ENCODE assay signal across 9 cellular contexts in the genomic region with DNA sequence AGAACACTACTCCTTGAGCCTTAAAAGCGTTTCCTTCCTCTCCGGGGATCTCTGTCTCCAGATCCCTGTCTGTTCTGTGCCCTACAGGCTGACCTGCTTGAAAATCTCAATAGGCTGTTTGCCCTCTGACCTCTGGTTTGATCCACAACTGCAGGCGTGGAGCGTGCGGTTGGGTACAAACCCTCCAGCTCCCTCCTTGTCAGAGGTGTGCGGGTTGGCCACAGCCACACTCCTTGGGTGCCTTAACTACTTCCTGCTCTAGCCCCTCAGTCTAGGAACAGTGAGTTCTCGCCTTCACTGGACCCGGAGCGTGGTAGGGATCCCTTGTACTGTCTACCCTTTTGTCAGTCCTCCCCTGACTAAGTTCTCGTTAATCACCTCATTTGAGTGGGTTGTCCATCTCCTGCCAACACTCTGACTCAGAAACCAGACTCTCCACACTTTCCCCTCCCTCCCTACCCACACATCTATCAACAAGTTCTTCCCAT. TPM values are rescaled to one million over a fixed set of nuclear protein-coding genes. Genes with fewer than 3 reads are reported as not detected.
A peak's percentile ranks its signal among the peaks of the same experiment; 100 is the strongest.
DNase-seq lines count a peak whose midpoint lies in the region; ATAC-seq and TF ChIP-seq lines count a peak whose summit lies in the region.
"Had no signal": no experiment of that assay in that cellular context is flagged by ENCODE, and none has a peak within 500 bp of the region (broad histone marks: within the 10 kb centered on the region; RNA-seq: fewer than 3 reads in every experiment).

No MANE protein-coding gene starts in this region.

- no peaks in the 10 kb centered on the region for H3K9me3 ChIP-seq in spleen
- H3K9me3 ChIP-seq in WERI-Rb-1 (ENCODE audit: severe bottlenecking) = no peaks in the 10 kb centered on the region

- intact Hi-C loops in spleen (cut with DNase I; ENCODE audit: low total_unique reads) = no loop called here

- ATAC-seq in HG02623 (IDR thresholded peaks at IDR 0.05; ENCODE audit: unreplicated experiment) = no peak

- H3K4me1 ChIP-seq in spleen = peaks cover 19 to 68% (median 36%) of the 10 kb centered on the region in 6 donors

- peaks cover 0 to 4% (median 0%) of the 10 kb centered on the region in 6 donors for H3K36me3 ChIP-seq in spleen
- H3K36me3 ChIP-seq in WERI-Rb-1 = no peaks in the 10 kb centered on the region

- TF ChIP-seq CTCF in spleen (IDR thresholded peaks at IDR 0.05 in 8 of 11, conservative IDR thresholded peaks at IDR 0.05 in 3 of 11) = no peak
- TF ChIP-seq CTCF in WERI-Rb-1 (IDR thresholded peaks at IDR 0.05; ENCODE audit: low read depth, low read length) = no peak

- H3K4me3 ChIP-seq in spleen (peak overlapping the region in 1 of 8 donors; percentile 2), WERI-Rb-1 (ENCODE audit: low read depth, low read length) (no peak overlapping the region)

- H3K27me3 ChIP-seq in spleen (replicated peaks in 1 of 7) (peaks cover 0 to 50% (median 0%) of the 10 kb centered on the region in 7 donors), WERI-Rb-1 (ENCODE audit: insufficient read depth, low read depth, severe bottlenecking) (peaks cover 8% of the 10 kb centered on the region)

- TF ChIP-seq POLR2A in spleen (IDR thresholded peaks at IDR 0.05) = no peak

- peak overlapping the region in 6 of 8 donors; percentile 20 to 63 (median 48) for H3K27ac ChIP-seq in spleen
- H3K27ac ChIP-seq in WERI-Rb-1 = no peak overlapping the region

- WGBS in spleen, 5 donors = 29 to 55% (median 41%) methylated on average over 10 of the region's 10 CpGs

- peak; percentile 73 for DNase-seq in HCEC 1CT
- DNase-seq in astrocyte of the hippocampus (ENCODE audit: low read depth, low spot score) = peak; percentile 37
- DNase-seq in inferior parietal cortex (ENCODE audit: extremely low spot score) = peak; percentile 30
- DNase-seq in spleen = no peak
- DNase-seq in activated CD4-positive, CD25-positive, alpha-beta regulatory T cell treated with anti-CD3 and anti-CD28 coated beads, Interleukin-2, amount 50 U/mL, for 72 hours = no peak
- no peak for DNase-seq in WERI-Rb-1
- DNase-seq in globus pallidus (ENCODE audit: low spot score) = no peak

RNA-seq across cellular contexts. Expression of gene CMKLR1, which starts 33.1 kb away (rescaled TPM):
- total RNA-seq in spleen = 100 to 1,000 TPM in 2 of 7 donors, 10 to 100 TPM in 5; 53.0 to 118 (median 84.4) TPM
- 10 to 100 TPM in 1 of 3 donors, 1 to 10 TPM in 2; 6.3 to 12.1 (median 9.0) TPM for polyA plus RNA-seq in spleen
- total RNA-seq: NCI-H460 had no signal

Comparison
In these comparisons a context has a peak if more than half of its experiments do, and no peak if none do; other contexts are left out.
1. DNase-seq: peak in HCEC 1CT (single experiment), astrocyte of the hippocampus (single experiment) and inferior parietal cortex (single experiment); none in spleen (single experiment), activated CD4-positive, CD25-positive, alpha-beta regulatory T cell treated with anti-CD3 and anti-CD28 coated beads, Interleukin-2, amount 50 U/mL, for 72 hours (single experiment), WERI-Rb-1 (single experiment) and globus pallidus (single experiment).